Comparison of ENCODE assay signal across 11 cellular contexts in the genomic region with DNA sequence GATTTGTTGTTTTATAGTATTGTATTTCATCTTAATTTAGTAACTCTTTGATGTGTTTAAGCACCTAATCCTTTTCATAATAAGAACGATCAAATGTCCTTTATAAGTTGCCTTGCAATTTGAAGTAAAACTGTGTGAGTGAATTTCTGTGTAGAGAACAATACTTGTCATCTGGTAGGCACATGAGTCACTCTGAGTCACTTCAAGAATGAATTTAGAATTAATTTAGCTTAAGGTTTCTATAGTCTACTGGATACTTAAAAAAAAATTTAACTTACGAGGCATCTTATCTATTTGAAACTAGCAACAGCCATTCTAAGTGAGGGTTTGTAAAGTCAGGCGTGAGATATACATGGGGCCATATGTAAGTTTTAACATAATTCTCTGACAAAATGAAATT.
A peak's percentile ranks its signal among the peaks of the same experiment; 100 is the strongest.
DNase-seq lines count a peak whose midpoint lies in the region; ATAC-seq and TF ChIP-seq lines count a peak whose summit lies in the region.
"Had no signal": no experiment of that assay in that cellular context is flagged by ENCODE, and none has a peak within 500 bp of the region (broad histone marks: within the 10 kb centered on the region; RNA-seq: fewer than 3 reads in every experiment).

No MANE protein-coding gene starts in this region.

- H3K4me2 ChIP-seq in GM23338 (0 out of 2 replicates have a peak overlapping the region, but pooled peaks have one; percentile 5), OCI-LY3 (ENCODE audit: low read length) (peak overlapping the region; percentile 58)

- no peaks in the 10 kb centered on the region for H3K9me3 ChIP-seq in OCI-LY3 (ENCODE audit: insufficient read depth, low read length)
- H3K9me3 ChIP-seq: Peyer's patch had no signal

- peak overlapping the region; percentile 0; the same call in 1 of the 2 replicates for H3K9ac ChIP-seq in OCI-LY3 (ENCODE audit: low read length)

- H3K27me3 Mint-ChIP-seq in GM23338 (ENCODE audit: insufficient read depth, low read depth, poor library complexity), result peaks cover 3% of the 10 kb centered on the region
- peaks cover 6% of the 10 kb centered on the region for H3K27me3 Mint-ChIP-seq in progenitor cell of endocrine pancreas

- H3K27ac ChIP-seq in GM23338 (ENCODE audit: low read depth) (no peak overlapping the region), OCI-LY3 (ENCODE audit: low read length) (no peak overlapping the region)
- H3K27ac ChIP-seq: Peyer's patch had no signal

- no peak overlapping the region for H3K4me3 Mint-ChIP-seq in GM23338
- no peak overlapping the region for H3K4me3 Mint-ChIP-seq in progenitor cell of endocrine pancreas (ENCODE audit: low read depth)
- H3K4me3 Mint-ChIP-seq: activated CD8-positive, alpha-beta memory T cell treated with anti-CD3 and anti-CD28 coated beads, Interleukin-2, amount 10 ng/mL, durations not matched to agents 7 days and 5 days had no signal

- no peaks in the 10 kb centered on the region for H3F3A ChIP-seq in GM23338 (replicated peaks; ENCODE audit: low read depth)

- H3K36me3 ChIP-seq in GM23338 (ENCODE audit: insufficient read depth), result no peaks in the 10 kb centered on the region
- no peaks in the 10 kb centered on the region for H3K36me3 ChIP-seq in OCI-LY3 (replicated peaks; ENCODE audit: low read depth, low read length)
- H3K36me3 ChIP-seq: Peyer's patch had no signal

- H3K36me3 Mint-ChIP-seq in GM23338 (ENCODE audit: low read depth), result 0 out of 3 replicates have a peak, but pooled peaks cover 4% of the 10 kb centered on the region
- H3K36me3 Mint-ChIP-seq in progenitor cell of endocrine pancreas (ENCODE audit: insufficient read depth), result peaks cover 2% of the 10 kb centered on the region
- H3K36me3 Mint-ChIP-seq: activated CD8-positive, alpha-beta memory T cell treated with anti-CD3 and anti-CD28 coated beads, Interleukin-2, amount 10 ng/mL, durations not matched to agents 7 days and 5 days had no signal

- H3K9me2 ChIP-seq in GM23338 (ENCODE audit: insufficient read depth), result no peaks in the 10 kb centered on the region

- H3K79me2 ChIP-seq in GM23338 (replicated peaks; ENCODE audit: insufficient read depth) (peaks cover 93% of the 10 kb centered on the region), OCI-LY3 (ENCODE audit: low read length) (peaks cover 45% of the 10 kb centered on the region)

- H3K9me3 Mint-ChIP-seq in GM23338 (no peaks in the 10 kb centered on the region), progenitor cell of endocrine pancreas (ENCODE audit: low read depth) (peaks cover 4% of the 10 kb centered on the region)

- no peaks in the 10 kb centered on the region for H3K27me3 ChIP-seq in GM23338 (ENCODE audit: insufficient read depth)
- no peaks in the 10 kb centered on the region for H3K27me3 ChIP-seq in OCI-LY3 (ENCODE audit: low read depth, low read length)
- H3K27me3 ChIP-seq: Peyer's patch had no signal

- H3K27ac Mint-ChIP-seq in GM23338 (no peak overlapping the region), progenitor cell of endocrine pancreas (no peak overlapping the region)
- H3K27ac Mint-ChIP-seq: activated CD8-positive, alpha-beta memory T cell treated with anti-CD3 and anti-CD28 coated beads, Interleukin-2, amount 10 ng/mL, durations not matched to agents 7 days and 5 days had no signal

- no peak for ATAC-seq in GM23338
- ATAC-seq in HG03159 (IDR thresholded peaks at IDR 0.05; ENCODE audit: unreplicated experiment), result no peak
- ATAC-seq in HG02610 (IDR thresholded peaks at IDR 0.05; ENCODE audit: unreplicated experiment), result no peak
- ATAC-seq: activated CD8-positive, alpha-beta memory T cell treated with anti-CD3 and anti-CD28 coated beads, Interleukin-2, amount 10 ng/mL, durations not matched to agents 7 days and 5 days had no signal

- TF ChIP-seq CTCF in GM23338 (conservative IDR thresholded peaks at IDR 0.05; ENCODE audit: low read depth in 2 of 2) (no peak), OCI-LY3 (IDR thresholded peaks at IDR 0.05; ENCODE audit: low read depth, low read length) (no peak), progenitor cell of endocrine pancreas (IDR thresholded peaks at IDR 0.05; ENCODE audit: unreplicated experiment) (no peak)

- DNase-seq in GM23338 (ENCODE audit: low spot score) (no peak), fibroblast of gingiva (ENCODE audit: low read depth) (peak; percentile 49), renal cortical epithelial cell (ENCODE audit: low read depth) (peak; percentile 93), progenitor cell of endocrine pancreas (ENCODE audit: low spot score, unreplicated experiment) (no peak)
- DNase-seq: activated CD8-positive, alpha-beta memory T cell treated with anti-CD3 and anti-CD28 coated beads, Interleukin-2, amount 10 ng/mL, durations not matched to agents 7 days and 5 days; GOT3; KBM-7; Peyer's patch had no signal

- peaks cover 21% of the 10 kb centered on the region for H3K4me1 ChIP-seq in GM23338 (ENCODE audit: insufficient read depth)
- peaks cover 26% of the 10 kb centered on the region for H3K4me1 ChIP-seq in OCI-LY3 (ENCODE audit: low read length)

- H4K20me1 ChIP-seq in GM23338 (replicated peaks; ENCODE audit: insufficient read depth), result no peaks in the 10 kb centered on the region
- H4K20me1 ChIP-seq in OCI-LY3 (ENCODE audit: insufficient read depth, low read length), result peaks cover 42% of the 10 kb centered on the region

- H2AFZ ChIP-seq in GM23338, result no peak overlapping the region
- H2AFZ ChIP-seq in OCI-LY3 (ENCODE audit: low read depth, low read length), result no peak overlapping the region

- H3K4me1 Mint-ChIP-seq in GM23338, result peaks cover 37% of the 10 kb centered on the region
- peaks cover 21% of the 10 kb centered on the region for H3K4me1 Mint-ChIP-seq in progenitor cell of endocrine pancreas (ENCODE audit: low read depth)

- H3K4me3 ChIP-seq in GM23338 (no peak overlapping the region), OCI-LY3 (ENCODE audit: low read length) (peak overlapping the region; percentile 49)

TF ChIP-seq in GM23338, 12 proteins besides CTCF, POLR2A, EP300 and RAD21 (continues in another document):
- TF ChIP-seq CREB1 (CRISPR knock-in tag; IDR thresholded peaks at IDR 0.05; ENCODE audit: low read depth) (no peak), JUNB (IDR thresholded peaks at IDR 0.05; ENCODE audit: unreplicated experiment) (no peak), ZNF331 (CRISPR knock-in tag; IDR thresholded peaks at IDR 0.05; ENCODE audit: low read depth) (no peak)
- TF ChIP-seq, protein P1, sequence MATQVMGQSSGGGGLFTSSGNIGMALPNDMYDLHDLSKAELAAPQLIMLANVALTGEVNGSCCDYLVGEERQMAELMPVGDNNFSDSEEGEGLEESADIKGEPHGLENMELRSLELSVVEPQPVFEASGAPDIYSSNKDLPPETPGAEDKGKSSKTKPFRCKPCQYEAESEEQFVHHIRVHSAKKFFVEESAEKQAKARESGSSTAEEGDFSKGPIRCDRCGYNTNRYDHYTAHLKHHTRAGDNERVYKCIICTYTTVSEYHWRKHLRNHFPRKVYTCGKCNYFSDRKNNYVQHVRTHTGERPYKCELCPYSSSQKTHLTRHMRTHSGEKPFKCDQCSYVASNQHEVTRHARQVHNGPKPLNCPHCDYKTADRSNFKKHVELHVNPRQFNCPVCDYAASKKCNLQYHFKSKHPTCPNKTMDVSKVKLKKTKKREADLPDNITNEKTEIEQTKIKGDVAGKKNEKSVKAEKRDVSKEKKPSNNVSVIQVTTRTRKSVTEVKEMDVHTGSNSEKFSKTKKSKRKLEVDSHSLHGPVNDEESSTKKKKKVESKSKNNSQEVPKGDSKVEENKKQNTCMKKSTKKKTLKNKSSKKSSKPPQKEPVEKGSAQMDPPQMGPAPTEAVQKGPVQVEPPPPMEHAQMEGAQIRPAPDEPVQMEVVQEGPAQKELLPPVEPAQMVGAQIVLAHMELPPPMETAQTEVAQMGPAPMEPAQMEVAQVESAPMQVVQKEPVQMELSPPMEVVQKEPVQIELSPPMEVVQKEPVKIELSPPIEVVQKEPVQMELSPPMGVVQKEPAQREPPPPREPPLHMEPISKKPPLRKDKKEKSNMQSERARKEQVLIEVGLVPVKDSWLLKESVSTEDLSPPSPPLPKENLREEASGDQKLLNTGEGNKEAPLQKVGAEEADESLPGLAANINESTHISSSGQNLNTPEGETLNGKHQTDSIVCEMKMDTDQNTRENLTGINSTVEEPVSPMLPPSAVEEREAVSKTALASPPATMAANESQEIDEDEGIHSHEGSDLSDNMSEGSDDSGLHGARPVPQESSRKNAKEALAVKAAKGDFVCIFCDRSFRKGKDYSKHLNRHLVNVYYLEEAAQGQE (IDR thresholded peaks at IDR 0.05; ENCODE audit: unreplicated experiment), result no peak

Comparison
In these comparisons a context has a peak if more than half of its experiments do, and no peak if none do; other contexts are left out.
1. DNase-seq: peak in fibroblast of gingiva (single experiment) and renal cortical epithelial cell (single experiment); none in GM23338 (single experiment) and progenitor cell of endocrine pancreas (single experiment).